In the genomic region with DNA sequence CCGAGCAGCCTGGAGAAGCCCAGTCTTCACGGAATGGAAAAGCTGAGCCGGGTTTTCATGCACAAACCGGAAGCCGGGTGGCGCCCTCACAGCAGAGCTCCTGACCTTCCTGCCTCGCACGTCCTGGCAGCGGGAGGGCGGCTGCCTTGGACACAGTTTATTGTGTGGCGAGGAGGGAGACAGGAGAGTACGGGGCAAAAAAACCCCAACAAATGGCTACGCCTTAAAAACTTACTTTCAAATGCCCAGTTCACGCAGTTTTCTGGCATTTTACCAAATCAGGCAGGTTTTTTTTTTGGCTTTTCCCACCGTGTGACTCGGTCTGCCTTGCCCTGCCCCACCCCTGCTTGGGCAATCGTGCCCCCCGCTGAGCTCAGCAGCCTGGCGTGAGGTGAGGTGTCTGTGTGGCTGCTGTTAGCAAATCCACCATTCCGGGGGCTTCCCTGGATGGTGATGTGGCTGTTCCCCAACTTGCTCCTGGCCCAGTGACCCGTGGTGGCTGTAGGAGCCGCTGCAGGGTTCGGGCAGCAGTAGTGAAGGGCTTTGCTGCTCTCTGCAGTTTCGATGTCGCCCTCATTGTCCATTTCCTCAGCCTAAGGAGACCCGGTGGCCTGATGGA, we compare ENCODE assay signal across 1 cellular context.
TF ChIP-seq lines count a peak whose summit lies in the region.
"Not testable (repeated sequence)": the region's sequence is repeated elsewhere in the genome, so short reads cannot be mapped to it uniquely, and the experiment has no call there.

No MANE protein-coding gene starts in this region.

TF ChIP-seq in HepG2, 621 proteins besides CTCF, POLR2A, EP300 and RAD21 (continued from another document and continues in another):
- TF ChIP-seq KLF13 (CRISPR knock-in tag; IDR thresholded peaks at IDR 0.05) (0 out of 2 replicates have a peak, but pooled peaks have one; percentile 26), ETV5 (CRISPR knock-in tag; IDR thresholded peaks at IDR 0.05; ENCODE audit: borderline replicate concordance) (0 out of 2 replicates have a peak, but pooled peaks have one; percentile 22), PRPF4 (IDR thresholded peaks at IDR 0.05; ENCODE audit: low read depth, low read length, poor library complexity, severe bottlenecking) (peak; percentile 61), ZNF629 (CRISPR knock-in tag; conservative IDR thresholded peaks at IDR 0.05) (0 out of 2 replicates have a peak, but pooled peaks have one; percentile 35), ZNF546 (CRISPR knock-in tag; conservative IDR thresholded peaks at IDR 0.05) (0 out of 2 replicates have a peak, but pooled peaks have one; percentile 36), HOXA3 (CRISPR knock-in tag; IDR thresholded peaks at IDR 0.05) (peak; percentile 37; the same call in 1 of the 2 replicates), TBX2 (CRISPR knock-in tag; IDR thresholded peaks at IDR 0.05; ENCODE audit: borderline replicate concordance) (peak; percentile 44; the same call in 1 of the 2 replicates), ZNF543 (CRISPR knock-in tag; IDR thresholded peaks at IDR 0.05) (0 out of 2 replicates have a peak, but pooled peaks have one; percentile 50), MEIS2 (CRISPR knock-in tag; IDR thresholded peaks at IDR 0.05) (0 out of 2 replicates have a peak, but pooled peaks have one; percentile 44), NRL (CRISPR knock-in tag; IDR thresholded peaks at IDR 0.05; ENCODE audit: borderline replicate concordance) (peak; percentile 72), RXRA (CRISPR knock-in tag; IDR thresholded peaks at IDR 0.05) (peak; percentile 39), SOX13 (CRISPR knock-in tag; conservative IDR thresholded peaks at IDR 0.05 in 1 of 2, IDR thresholded peaks at IDR 0.05 in 1 of 2) (peak in 1 of 2 experiments; percentile 16; a peak in 1 of 4 replicates), HIVEP1 (CRISPR knock-in tag; IDR thresholded peaks at IDR 0.05) (peak; percentile 38; the same call in 1 of the 2 replicates), ZMYM4 (CRISPR knock-in tag; IDR thresholded peaks at IDR 0.05) (0 out of 2 replicates have a peak, but pooled peaks have one; percentile 23), GABPB1 (CRISPR knock-in tag; IDR thresholded peaks at IDR 0.05) (peak; percentile 50; the same call in 1 of the 2 replicates), PPARG (CRISPR knock-in tag; conservative IDR thresholded peaks at IDR 0.05) (peak; percentile 23; the same call in 1 of the 2 replicates), ZSCAN21 (CRISPR knock-in tag; IDR thresholded peaks at IDR 0.05; ENCODE audit: borderline replicate concordance) (peak; percentile 71; the same call in 1 of the 2 replicates), XRCC5 (optimal IDR thresholded peaks at IDR 0.05; ENCODE audit: low read length) (peak; percentile 41), NCOA2 (CRISPR knock-in tag; IDR thresholded peaks at IDR 0.05) (peak; percentile 45; the same call in 1 of the 2 replicates), NR2F1 (CRISPR knock-in tag; IDR thresholded peaks at IDR 0.05) (0 out of 4 replicates have a peak, but pooled peaks of 1 of the 2 experiments have one; percentile 31), NR2F6 (IDR thresholded peaks at IDR 0.05) (0 out of 2 replicates have a peak, but pooled peaks have one; percentile 22), NR2F6 (CRISPR knock-in tag; IDR thresholded peaks at IDR 0.05) (peak; percentile 60), ZNF788 (CRISPR knock-in tag; IDR thresholded peaks at IDR 0.05; ENCODE audit: borderline replicate concordance) (peak; percentile 46; the same call in 1 of the 2 replicates)
- TF ChIP-seq, protein P1, sequence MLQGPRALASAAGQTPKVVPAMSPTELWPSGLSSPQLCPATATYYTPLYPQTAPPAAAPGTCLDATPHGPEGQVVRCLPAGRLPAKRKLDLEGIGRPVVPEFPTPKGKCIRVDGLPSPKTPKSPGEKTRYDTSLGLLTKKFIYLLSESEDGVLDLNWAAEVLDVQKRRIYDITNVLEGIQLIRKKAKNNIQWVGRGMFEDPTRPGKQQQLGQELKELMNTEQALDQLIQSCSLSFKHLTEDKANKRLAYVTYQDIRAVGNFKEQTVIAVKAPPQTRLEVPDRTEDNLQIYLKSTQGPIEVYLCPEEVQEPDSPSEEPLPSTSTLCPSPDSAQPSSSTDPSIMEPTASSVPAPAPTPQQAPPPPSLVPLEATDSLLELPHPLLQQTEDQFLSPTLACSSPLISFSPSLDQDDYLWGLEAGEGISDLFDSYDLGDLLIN (CRISPR knock-in tag; IDR thresholded peaks at IDR 0.05; ENCODE audit: borderline replicate concordance), result 0 out of 2 replicates have a peak, but pooled peaks have one; percentile 22
- TF ChIP-seq, protein P2, sequence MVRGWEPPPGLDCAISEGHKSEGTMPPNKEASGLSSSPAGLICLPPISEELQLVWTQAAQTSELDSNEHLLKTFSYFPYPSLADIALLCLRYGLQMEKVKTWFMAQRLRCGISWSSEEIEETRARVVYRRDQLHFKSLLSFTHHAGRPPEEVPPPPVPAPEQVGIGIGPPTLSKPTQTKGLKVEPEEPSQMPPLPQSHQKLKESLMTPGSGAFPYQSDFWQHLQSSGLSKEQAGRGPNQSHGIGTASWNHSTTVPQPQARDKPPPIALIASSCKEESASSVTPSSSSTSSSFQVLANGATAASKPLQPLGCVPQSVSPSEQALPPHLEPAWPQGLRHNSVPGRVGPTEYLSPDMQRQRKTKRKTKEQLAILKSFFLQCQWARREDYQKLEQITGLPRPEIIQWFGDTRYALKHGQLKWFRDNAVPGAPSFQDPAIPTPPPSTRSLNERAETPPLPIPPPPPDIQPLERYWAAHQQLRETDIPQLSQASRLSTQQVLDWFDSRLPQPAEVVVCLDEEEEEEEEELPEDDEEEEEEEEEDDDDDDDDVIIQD (CRISPR knock-in tag; IDR thresholded peaks at IDR 0.05; ENCODE audit: low read depth), result peak; percentile 81; the same call in 1 of the 2 replicates
- TF ChIP-seq, protein P3, sequence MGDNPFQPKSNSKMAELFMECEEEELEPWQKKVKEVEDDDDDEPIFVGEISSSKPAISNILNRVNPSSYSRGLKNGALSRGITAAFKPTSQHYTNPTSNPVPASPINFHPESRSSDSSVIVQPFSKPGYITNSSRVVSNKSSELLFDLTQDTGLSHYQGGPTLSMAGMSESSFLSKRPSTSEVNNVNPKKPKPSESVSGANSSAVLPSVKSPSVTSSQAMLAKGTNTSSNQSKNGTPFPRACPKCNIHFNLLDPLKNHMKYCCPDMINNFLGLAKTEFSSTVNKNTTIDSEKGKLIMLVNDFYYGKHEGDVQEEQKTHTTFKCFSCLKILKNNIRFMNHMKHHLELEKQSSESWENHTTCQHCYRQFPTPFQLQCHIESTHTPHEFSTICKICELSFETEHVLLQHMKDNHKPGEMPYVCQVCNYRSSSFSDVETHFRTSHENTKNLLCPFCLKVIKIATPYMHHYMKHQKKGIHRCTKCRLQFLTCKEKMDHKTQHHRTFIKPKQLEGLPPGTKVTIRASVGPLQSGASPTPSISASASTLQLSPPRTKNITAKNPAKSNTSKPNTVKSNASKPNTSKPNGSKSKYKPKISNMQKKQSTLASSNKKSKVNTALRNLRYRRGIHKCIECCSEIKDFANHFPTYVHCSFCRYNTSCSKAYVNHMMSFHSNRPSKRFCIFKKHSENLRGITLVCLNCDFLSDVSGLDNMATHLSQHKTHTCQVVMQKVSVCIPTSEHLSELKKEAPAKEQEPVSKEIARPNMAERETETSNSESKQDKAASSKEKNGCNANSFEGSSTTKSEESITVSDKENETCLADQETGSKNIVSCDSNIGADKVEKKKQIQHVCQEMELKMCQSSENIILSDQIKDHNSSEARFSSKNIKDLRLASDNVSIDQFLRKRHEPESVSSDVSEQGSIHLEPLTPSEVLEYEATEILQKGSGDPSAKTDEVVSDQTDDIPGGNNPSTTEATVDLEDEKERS (CRISPR knock-in tag; IDR thresholded peaks at IDR 0.05), result 0 out of 2 replicates have a peak, but pooled peaks have one; percentile 28
- TF ChIP-seq, protein P4, sequence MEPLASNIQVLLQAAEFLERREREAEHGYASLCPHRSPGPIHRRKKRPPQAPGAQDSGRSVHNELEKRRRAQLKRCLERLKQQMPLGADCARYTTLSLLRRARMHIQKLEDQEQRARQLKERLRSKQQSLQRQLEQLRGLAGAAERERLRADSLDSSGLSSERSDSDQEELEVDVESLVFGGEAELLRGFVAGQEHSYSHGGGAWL (CRISPR knock-in tag; IDR thresholded peaks at IDR 0.05), result 0 out of 2 replicates have a peak, but pooled peaks have one; percentile 33
- TF ChIP-seq, protein P5, sequence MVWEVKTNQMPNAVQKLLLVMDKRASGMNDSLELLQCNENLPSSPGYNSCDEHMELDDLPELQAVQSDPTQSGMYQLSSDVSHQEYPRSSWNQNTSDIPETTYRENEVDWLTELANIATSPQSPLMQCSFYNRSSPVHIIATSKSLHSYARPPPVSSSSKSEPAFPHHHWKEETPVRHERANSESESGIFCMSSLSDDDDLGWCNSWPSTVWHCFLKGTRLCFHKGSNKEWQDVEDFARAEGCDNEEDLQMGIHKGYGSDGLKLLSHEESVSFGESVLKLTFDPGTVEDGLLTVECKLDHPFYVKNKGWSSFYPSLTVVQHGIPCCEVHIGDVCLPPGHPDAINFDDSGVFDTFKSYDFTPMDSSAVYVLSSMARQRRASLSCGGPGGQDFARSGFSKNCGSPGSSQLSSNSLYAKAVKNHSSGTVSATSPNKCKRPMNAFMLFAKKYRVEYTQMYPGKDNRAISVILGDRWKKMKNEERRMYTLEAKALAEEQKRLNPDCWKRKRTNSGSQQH (CRISPR knock-in tag; IDR thresholded peaks at IDR 0.05; ENCODE audit: low read depth), result 0 out of 2 replicates have a peak, but pooled peaks have one; percentile 30
- TF ChIP-seq, protein P6, sequence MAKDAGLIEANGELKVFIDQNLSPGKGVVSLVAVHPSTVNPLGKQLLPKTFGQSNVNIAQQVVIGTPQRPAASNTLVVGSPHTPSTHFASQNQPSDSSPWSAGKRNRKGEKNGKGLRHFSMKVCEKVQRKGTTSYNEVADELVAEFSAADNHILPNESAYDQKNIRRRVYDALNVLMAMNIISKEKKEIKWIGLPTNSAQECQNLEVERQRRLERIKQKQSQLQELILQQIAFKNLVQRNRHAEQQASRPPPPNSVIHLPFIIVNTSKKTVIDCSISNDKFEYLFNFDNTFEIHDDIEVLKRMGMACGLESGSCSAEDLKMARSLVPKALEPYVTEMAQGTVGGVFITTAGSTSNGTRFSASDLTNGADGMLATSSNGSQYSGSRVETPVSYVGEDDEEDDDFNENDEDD (CRISPR knock-in tag; IDR thresholded peaks at IDR 0.05; ENCODE audit: borderline replicate concordance), result 0 out of 2 replicates have a peak, but pooled peaks have one; percentile 34
- TF ChIP-seq SOX13 (IDR thresholded peaks at IDR 0.05), result not testable (repeated sequence)
- TF ChIP-seq, protein P7, sequence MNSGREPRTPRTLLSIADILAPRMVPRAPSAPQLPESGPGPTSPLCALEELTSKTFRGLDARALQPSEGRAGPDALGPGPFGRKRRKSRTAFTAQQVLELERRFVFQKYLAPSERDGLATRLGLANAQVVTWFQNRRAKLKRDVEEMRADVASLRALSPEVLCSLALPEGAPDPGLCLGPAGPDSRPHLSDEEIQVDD (CRISPR knock-in tag; IDR thresholded peaks at IDR 0.05; ENCODE audit: borderline replicate concordance), result 0 out of 2 replicates have a peak, but pooled peaks have one; percentile 25
- TF ChIP-seq, protein P8, sequence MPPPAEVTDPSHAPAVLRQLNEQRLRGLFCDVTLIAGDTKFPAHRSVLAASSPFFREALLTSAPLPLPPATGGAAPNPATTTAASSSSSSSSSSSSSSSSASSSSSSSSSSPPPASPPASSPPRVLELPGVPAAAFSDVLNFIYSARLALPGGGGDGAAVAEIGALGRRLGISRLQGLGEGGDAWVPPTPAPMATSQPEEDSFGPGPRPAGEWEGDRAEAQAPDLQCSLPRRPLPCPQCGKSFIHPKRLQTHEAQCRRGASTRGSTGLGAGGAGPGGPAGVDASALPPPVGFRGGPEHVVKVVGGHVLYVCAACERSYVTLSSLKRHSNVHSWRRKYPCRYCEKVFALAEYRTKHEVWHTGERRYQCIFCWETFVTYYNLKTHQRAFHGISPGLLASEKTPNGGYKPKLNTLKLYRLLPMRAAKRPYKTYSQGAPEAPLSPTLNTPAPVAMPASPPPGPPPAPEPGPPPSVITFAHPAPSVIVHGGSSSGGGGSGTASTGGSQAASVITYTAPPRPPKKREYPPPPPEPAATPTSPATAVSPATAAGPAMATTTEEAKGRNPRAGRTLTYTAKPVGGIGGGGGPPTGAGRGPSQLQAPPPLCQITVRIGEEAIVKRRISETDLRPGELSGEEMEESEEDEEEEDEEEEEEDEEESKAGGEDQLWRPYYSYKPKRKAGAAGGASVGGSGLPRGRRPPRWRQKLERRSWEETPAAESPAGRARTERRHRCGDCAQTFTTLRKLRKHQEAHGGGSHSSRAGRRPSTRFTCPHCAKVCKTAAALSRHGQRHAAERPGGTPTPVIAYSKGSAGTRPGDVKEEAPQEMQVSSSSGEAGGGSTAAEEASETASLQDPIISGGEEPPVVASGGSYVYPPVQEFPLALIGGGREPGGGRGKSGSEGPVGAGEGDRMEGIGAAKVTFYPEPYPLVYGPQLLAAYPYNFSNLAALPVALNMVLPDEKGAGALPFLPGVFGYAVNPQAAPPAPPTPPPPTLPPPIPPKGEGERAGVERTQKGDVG (CRISPR knock-in tag; IDR thresholded peaks at IDR 0.05; ENCODE audit: borderline replicate concordance), result peak; percentile 99; the same call in 1 of the 2 replicates
- TF ChIP-seq, protein P9, sequence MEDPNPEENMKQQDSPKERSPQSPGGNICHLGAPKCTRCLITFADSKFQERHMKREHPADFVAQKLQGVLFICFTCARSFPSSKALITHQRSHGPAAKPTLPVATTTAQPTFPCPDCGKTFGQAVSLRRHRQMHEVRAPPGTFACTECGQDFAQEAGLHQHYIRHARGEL (CRISPR knock-in tag; IDR thresholded peaks at IDR 0.05), result 0 out of 2 replicates have a peak, but pooled peaks have one; percentile 41
- TF ChIP-seq, protein P10, sequence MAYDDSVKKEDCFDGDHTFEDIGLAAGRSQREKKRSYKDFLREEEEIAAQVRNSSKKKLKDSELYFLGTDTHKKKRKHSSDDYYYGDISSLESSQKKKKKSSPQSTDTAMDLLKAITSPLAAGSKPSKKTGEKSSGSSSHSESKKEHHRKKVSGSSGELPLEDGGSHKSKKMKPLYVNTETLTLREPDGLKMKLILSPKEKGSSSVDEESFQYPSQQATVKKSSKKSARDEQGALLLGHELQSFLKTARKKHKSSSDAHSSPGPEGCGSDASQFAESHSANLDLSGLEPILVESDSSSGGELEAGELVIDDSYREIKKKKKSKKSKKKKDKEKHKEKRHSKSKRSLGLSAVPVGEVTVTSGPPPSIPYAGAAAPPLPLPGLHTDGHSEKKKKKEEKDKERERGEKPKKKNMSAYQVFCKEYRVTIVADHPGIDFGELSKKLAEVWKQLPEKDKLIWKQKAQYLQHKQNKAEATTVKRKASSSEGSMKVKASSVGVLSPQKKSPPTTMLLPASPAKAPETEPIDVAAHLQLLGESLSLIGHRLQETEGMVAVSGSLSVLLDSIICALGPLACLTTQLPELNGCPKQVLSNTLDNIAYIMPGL (CRISPR knock-in tag; IDR thresholded peaks at IDR 0.05; ENCODE audit: borderline replicate concordance in 1 of 2, low read depth in 1 of 2), result 0 out of 4 replicates have a peak, but pooled peaks of 1 of the 2 experiments have one; percentile 37
- TF ChIP-seq, protein P11, sequence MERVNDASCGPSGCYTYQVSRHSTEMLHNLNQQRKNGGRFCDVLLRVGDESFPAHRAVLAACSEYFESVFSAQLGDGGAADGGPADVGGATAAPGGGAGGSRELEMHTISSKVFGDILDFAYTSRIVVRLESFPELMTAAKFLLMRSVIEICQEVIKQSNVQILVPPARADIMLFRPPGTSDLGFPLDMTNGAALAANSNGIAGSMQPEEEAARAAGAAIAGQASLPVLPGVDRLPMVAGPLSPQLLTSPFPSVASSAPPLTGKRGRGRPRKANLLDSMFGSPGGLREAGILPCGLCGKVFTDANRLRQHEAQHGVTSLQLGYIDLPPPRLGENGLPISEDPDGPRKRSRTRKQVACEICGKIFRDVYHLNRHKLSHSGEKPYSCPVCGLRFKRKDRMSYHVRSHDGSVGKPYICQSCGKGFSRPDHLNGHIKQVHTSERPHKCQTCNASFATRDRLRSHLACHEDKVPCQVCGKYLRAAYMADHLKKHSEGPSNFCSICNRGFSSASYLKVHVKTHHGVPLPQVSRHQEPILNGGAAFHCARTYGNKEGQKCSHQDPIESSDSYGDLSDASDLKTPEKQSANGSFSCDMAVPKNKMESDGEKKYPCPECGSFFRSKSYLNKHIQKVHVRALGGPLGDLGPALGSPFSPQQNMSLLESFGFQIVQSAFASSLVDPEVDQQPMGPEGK (CRISPR knock-in tag; IDR thresholded peaks at IDR 0.05), result peak; percentile 31; the same call in 1 of the 2 replicates
